8 cellular contexts compared by ENCODE assay signal in genomic region chr9:93205045-93205768, GRCh38. TPM values are rescaled to one million over a fixed set of nuclear protein-coding genes. Genes with fewer than 3 reads are reported as not detected.
DNase-seq lines count a peak whose midpoint lies in the region; ATAC-seq and TF ChIP-seq lines count a peak whose summit lies in the region.

No MANE protein-coding gene starts in this region.

- no peaks in the 10 kb centered on the region for H3K36me3 Mint-ChIP-seq in activated T-helper 2 cell treated with anti-CD3 and anti-CD28 coated beads, Interferon-gamma antibody, Interleukin-2, Interleukin-4, amounts not matched to agents 10 μg/mL and 5 μg/mL and 100 μg/mL, durations not matched to agents 14 hours and 24 hours and 36 hours (ENCODE audit: low read depth)

- H3K27ac ChIP-seq in mucosa of rectum (ENCODE audit: low read depth in 2 of 2, low read length in 2 of 2), result peak overlapping the region; percentile 29 to 90
- H3K27ac ChIP-seq in tibial artery, result peak overlapping the region; percentile 39 to 50

- peak; percentile 69 for DNase-seq in NCI-H748 (lab: John Stamatoyannopoulos, UW; ENCODE audit: unreplicated experiment)
- DNase-seq in NCI-H748 treated with DMSO at 0.1 percent for 48 hours (lab: John Stamatoyannopoulos, UW), result no peak
- peak; percentile 49 for DNase-seq in choroid plexus epithelial cell (ENCODE audit: low read depth)
- DNase-seq in tibial artery, result peak; percentile 45 to 84
- DNase-seq in mesenteric fat pad (ENCODE audit: low spot score), result no peak
- DNase-seq in activated T-helper 2 cell treated with anti-CD3 and anti-CD28 coated beads, Interferon-gamma antibody, Interleukin-2, Interleukin-4, amounts not matched to agents 10 μg/mL and 5 μg/mL and 100 μg/mL, durations not matched to agents 14 hours and 24 hours and 36 hours (ENCODE audit: low spot score), result no peak

- H3K4me1 ChIP-seq in mucosa of rectum (ENCODE audit: control insufficient read depth in 2 of 2, insufficient read depth in 2 of 2, low read length in 2 of 2) (peaks cover 72 to 88% of the 10 kb centered on the region in 2 donors), tibial artery (peaks cover 0 to 62% (median 38%) of the 10 kb centered on the region in 4 donors)

- TF ChIP-seq CTCF in choroid plexus epithelial cell (conservative IDR thresholded peaks at IDR 0.05; ENCODE audit: low read depth, low read length) (no peak), tibial artery (IDR thresholded peaks at IDR 0.05) (no peak)

- peaks cover 7% of the 10 kb centered on the region for H3K9me3 Mint-ChIP-seq in activated T-helper 2 cell treated with anti-CD3 and anti-CD28 coated beads, Interferon-gamma antibody, Interleukin-2, Interleukin-4, amounts not matched to agents 10 μg/mL and 5 μg/mL and 100 μg/mL, durations not matched to agents 14 hours and 24 hours and 36 hours

- H3K36me3 ChIP-seq in mucosa of rectum (ENCODE audit: control insufficient read depth in 2 of 2, insufficient read depth in 2 of 2, low read length in 2 of 2) (no peaks in the 10 kb centered on the region), tibial artery (no peaks in the 10 kb centered on the region)

- ATAC-seq in HG03097 (IDR thresholded peaks at IDR 0.05; ENCODE audit: low FRiP score, unreplicated experiment), result no peak

- H3K4me1 Mint-ChIP-seq in activated T-helper 2 cell treated with anti-CD3 and anti-CD28 coated beads, Interferon-gamma antibody, Interleukin-2, Interleukin-4, amounts not matched to agents 10 μg/mL and 5 μg/mL and 100 μg/mL, durations not matched to agents 14 hours and 24 hours and 36 hours (ENCODE audit: low read depth), result peaks cover 1% of the 10 kb centered on the region

- peak overlapping the region; percentile 1 to 65 for H3K9ac ChIP-seq in mucosa of rectum (ENCODE audit: low read depth in 1 of 2, low read length in 2 of 2)

- no peaks in the 10 kb centered on the region for H3K27me3 ChIP-seq in mucosa of rectum (ENCODE audit: control insufficient read depth in 2 of 2, insufficient read depth in 2 of 2, low read length in 2 of 2)
- H3K27me3 ChIP-seq in tibial artery, result no peaks in the 10 kb centered on the region

- no peak overlapping the region for H3K4me3 ChIP-seq in choroid plexus epithelial cell (ENCODE audit: low read depth, low read length)
- H3K4me3 ChIP-seq in mucosa of rectum (ENCODE audit: low read length in 2 of 2), result no peak overlapping the region
- no peak overlapping the region for H3K4me3 ChIP-seq in tibial artery

- intact Hi-C loops in tibial artery (cut with DNase I; ENCODE audit: low total_unique reads), result no loop called here
- intact Hi-C loops in activated T-helper 2 cell treated with anti-CD3 and anti-CD28 coated beads, Interferon-gamma antibody, Interleukin-2, Interleukin-4, amounts not matched to agents 10 μg/mL and 5 μg/mL and 100 μg/mL, durations not matched to agents 14 hours and 24 hours and 36 hours (cut with micrococcal nuclease), result no loop called here

- H3K9me3 ChIP-seq in mucosa of rectum (ENCODE audit: control insufficient read depth in 2 of 2, low read length in 2 of 2), result no peaks in the 10 kb centered on the region
- no peaks in the 10 kb centered on the region for H3K9me3 ChIP-seq in tibial artery

- no peak overlapping the region for H3K4me3 Mint-ChIP-seq in activated T-helper 2 cell treated with anti-CD3 and anti-CD28 coated beads, Interferon-gamma antibody, Interleukin-2, Interleukin-4, amounts not matched to agents 10 μg/mL and 5 μg/mL and 100 μg/mL, durations not matched to agents 14 hours and 24 hours and 36 hours (ENCODE audit: low read depth)

- no peaks in the 10 kb centered on the region for H3K27me3 Mint-ChIP-seq in activated T-helper 2 cell treated with anti-CD3 and anti-CD28 coated beads, Interferon-gamma antibody, Interleukin-2, Interleukin-4, amounts not matched to agents 10 μg/mL and 5 μg/mL and 100 μg/mL, durations not matched to agents 14 hours and 24 hours and 36 hours (ENCODE audit: low read depth)

- H3K27ac Mint-ChIP-seq in activated T-helper 2 cell treated with anti-CD3 and anti-CD28 coated beads, Interferon-gamma antibody, Interleukin-2, Interleukin-4, amounts not matched to agents 10 μg/mL and 5 μg/mL and 100 μg/mL, durations not matched to agents 14 hours and 24 hours and 36 hours, result no peak overlapping the region

RNA-seq across cellular contexts. Expression of gene WNK2, which starts 21.3 kb away (rescaled TPM):
- 1.1 TPM for total RNA-seq in mesenteric fat pad
- total RNA-seq in activated T-helper 2 cell treated with anti-CD3 and anti-CD28 coated beads, Interferon-gamma antibody, Interleukin-2, Interleukin-4, amounts not matched to agents 10 μg/mL and 5 μg/mL and 100 μg/mL, durations not matched to agents 14 hours and 24 hours and 36 hours, result 1.2 and 1.6 TPM in 2 replicates

Comparison
In these comparisons a context has a peak if more than half of its experiments do, and no peak if none do; other contexts are left out.
1. DNase-seq: peak in NCI-H748 (single experiment), choroid plexus epithelial cell (single experiment) and tibial artery (2 of 2); none in NCI-H748 treated with DMSO at 0.1 percent for 48 hours (single experiment), mesenteric fat pad (single experiment) and activated T-helper 2 cell treated with anti-CD3 and anti-CD28 coated beads, Interferon-gamma antibody, Interleukin-2, Interleukin-4, amounts not matched to agents 10 μg/mL and 5 μg/mL and 100 μg/mL, durations not matched to agents 14 hours and 24 hours and 36 hours (single experiment).